Comparison of ENCODE assay signal across 16 cellular contexts in genomic region chr13:48476674-48477073, GRCh38.
"Had no signal": no experiment of that assay in that cellular context is flagged by ENCODE, and none has a peak within 500 bp of the region (broad histone marks: within the 10 kb centered on the region; RNA-seq: fewer than 3 reads in every experiment).

No MANE protein-coding gene starts in this region.

- H3K9me3 ChIP-seq: gastroesophageal sphincter, suprapubic skin had no signal

- H3K4me3 ChIP-seq: gastroesophageal sphincter, skin epidermis, suprapubic skin had no signal

- H3K27me3 ChIP-seq: gastroesophageal sphincter, suprapubic skin had no signal

- H3K9me3 Mint-ChIP-seq: activated naive CD4-positive, alpha-beta T cell treated with anti-CD3 and anti-CD28 coated beads for 36 hours; activated T-helper 2 cell treated with anti-CD3 and anti-CD28 coated beads, Interferon-gamma antibody, Interleukin-2, Interleukin-4, amounts not matched to agents 10 μg/mL and 5 μg/mL and 100 μg/mL, durations not matched to agents 14 hours and 24 hours and 36 hours; natural killer cell treated with Interleukin-12 subunit alpha and Interleukin-12 subunit beta and Interleukin-15 and Interleukin-18, amount 100 ng/mL, for 72 hours; T-cell had no signal

- H3K27ac Mint-ChIP-seq: activated naive CD4-positive, alpha-beta T cell treated with anti-CD3 and anti-CD28 coated beads for 36 hours; activated T-helper 2 cell treated with anti-CD3 and anti-CD28 coated beads, Interferon-gamma antibody, Interleukin-2, Interleukin-4, amounts not matched to agents 10 μg/mL and 5 μg/mL and 100 μg/mL, durations not matched to agents 14 hours and 24 hours and 36 hours; natural killer cell treated with Interleukin-12 subunit alpha and Interleukin-12 subunit beta and Interleukin-15 and Interleukin-18, amount 100 ng/mL, for 72 hours had no signal

- H3K4me1 ChIP-seq: gastroesophageal sphincter, suprapubic skin had no signal

- H3K27ac ChIP-seq: gastroesophageal sphincter, suprapubic skin, VCaP had no signal

- DNase-seq: activated CD4-positive, alpha-beta T cell treated with anti-CD3 and anti-CD28 coated beads, Interleukin-2, amount 50 U/mL, for 48 hours; activated naive CD4-positive, alpha-beta T cell treated with anti-CD3 and anti-CD28 coated beads for 36 hours; effector memory CD4-positive, alpha-beta T cell; kidney; mesendoderm; posterior cingulate gyrus; stimulated activated CD4-positive, alpha-beta T cell treated with anti-CD3 and anti-CD28 coated beads, Interleukin-4, amount 100 ng/mL, for 24 hours; stimulated activated naive CD4-positive, alpha-beta T cell treated with Interleukin-2 at 50 U/mL for 16 hours; T-cell; trophoblast cell had no signal

- ATAC-seq: gastroesophageal sphincter; natural killer cell treated with Interleukin-12 subunit alpha and Interleukin-12 subunit beta and Interleukin-15 and Interleukin-18, amount 100 ng/mL, for 72 hours; T-cell had no signal

- H3K27me3 Mint-ChIP-seq: natural killer cell treated with Interleukin-12 subunit alpha and Interleukin-12 subunit beta and Interleukin-15 and Interleukin-18, amount 100 ng/mL, for 72 hours; T-cell had no signal

- H3K4me3 Mint-ChIP-seq: activated naive CD4-positive, alpha-beta T cell treated with anti-CD3 and anti-CD28 coated beads for 36 hours; natural killer cell treated with Interleukin-12 subunit alpha and Interleukin-12 subunit beta and Interleukin-15 and Interleukin-18, amount 100 ng/mL, for 72 hours; T-cell had no signal
